ENCODE assay signal across 1 cellular context in the genomic region with DNA sequence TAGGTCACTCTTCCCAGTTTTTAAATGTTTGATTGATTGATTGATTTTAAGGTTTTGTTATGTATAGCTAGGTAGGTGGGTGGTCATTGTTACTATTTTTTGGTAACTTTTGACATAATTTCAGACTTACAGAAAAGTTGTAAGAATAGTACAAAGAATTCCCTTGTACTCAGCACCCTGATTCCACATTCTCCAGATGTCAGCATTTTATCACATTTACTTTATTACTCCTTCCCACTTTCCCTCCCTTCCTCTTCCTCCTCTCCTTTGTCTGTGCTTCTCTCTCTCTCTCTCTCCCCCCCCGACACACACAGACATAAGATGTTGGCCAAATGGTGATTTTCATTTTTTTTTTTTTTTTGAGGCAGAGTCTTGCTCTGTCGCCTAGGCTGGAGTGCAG.
A peak's percentile ranks its signal among the peaks of the same experiment; 100 is the strongest.
TF ChIP-seq lines count a peak whose summit lies in the region.

No MANE protein-coding gene starts in this region.

TF ChIP-seq in A549, 52 proteins besides CTCF, POLR2A, EP300 and RAD21:
- TF ChIP-seq MAZ (IDR thresholded peaks at IDR 0.05; ENCODE audit: borderline replicate concordance, low read depth, low read length), result no peak
- TF ChIP-seq ZNF302 (CRISPR knock-in tag; IDR thresholded peaks at IDR 0.05), result no peak
- peak; percentile 38 for TF ChIP-seq MAFK (IDR thresholded peaks at IDR 0.05; ENCODE audit: partially characterized antibody)
- TF ChIP-seq PHF8 (IDR thresholded peaks at IDR 0.05; ENCODE audit: borderline replicate concordance, low read depth), result no peak
- no peak for TF ChIP-seq CEBPB (IDR thresholded peaks at IDR 0.05)
- no peak for TF ChIP-seq NFE2L2 (conservative IDR thresholded peaks at IDR 0.05; ENCODE audit: low read length)
- TF ChIP-seq HDAC2 (IDR thresholded peaks at IDR 0.05), result no peak
- TF ChIP-seq CHD2 (IDR thresholded peaks at IDR 0.05; ENCODE audit: low read length, partially characterized antibody), result no peak
